ENCODE assay signal across 20 cellular contexts in genomic region chr2:67878743-67879142, GRCh38.
DNase-seq lines count a peak whose midpoint lies in the region; ATAC-seq lines count a peak whose summit lies in the region.
"Had no signal": no experiment of that assay in that cellular context is flagged by ENCODE, and none has a peak within 500 bp of the region (broad histone marks: within the 10 kb centered on the region; RNA-seq: fewer than 3 reads in every experiment).

No MANE protein-coding gene starts in this region.

- 73% methylated on average over 1 of the region's 1 CpG for WGBS in right cardiac atrium
- WGBS in aorta, 2 donors, result 9 to 11% methylated on average over 1 of the region's 1 CpG

- DNase-seq in Right ventricle myocardium inferior (ENCODE audit: missing footprints) (no peak), right cardiac atrium (no peak), M059J (ENCODE audit: low read depth) (peak; percentile 81), medulla oblongata (ENCODE audit: extremely low spot score) (peak; percentile 27), aorta (no peak), NCI-H2081 (lab: John Stamatoyannopoulos, UW) (no peak), iPS-NIHi7 (ENCODE audit: extremely low spot score) (no peak)
- DNase-seq: CD4-positive, alpha-beta T cell; GDM1; GM23248; H7; NCI-H1105 treated with DMSO at 0.1 percent for 48 hours; NCI-H146; NCI-H2029; NCI-H446 treated with DMSO at 0.1 percent for 48 hours; NCI-H526; PC-9; SHP77 had no signal

- peak; percentile 72 for ATAC-seq in Right ventricle myocardium inferior
- no peak for ATAC-seq in right cardiac atrium
- peak; percentile 28 for ATAC-seq in aorta (ENCODE audit: low FRiP score)
- ATAC-seq: GM12878 had no signal

- H3K9me3 ChIP-seq in right cardiac atrium (ENCODE audit: control insufficient read depth, low read length), result no peaks in the 10 kb centered on the region
- no peaks in the 10 kb centered on the region for H3K9me3 ChIP-seq in aorta (ENCODE audit: control insufficient read depth, low read length)
- H3K9me3 ChIP-seq: BLaER1 had no signal

- H3K27me3 ChIP-seq in right cardiac atrium (ENCODE audit: control insufficient read depth, insufficient read depth) (no peaks in the 10 kb centered on the region), aorta (ENCODE audit: control insufficient read depth in 1 of 2, insufficient read depth in 2 of 2, low read length in 1 of 2) (no peaks in the 10 kb centered on the region)
- H3K27me3 ChIP-seq: BLaER1 had no signal

- intact Hi-C loops in Right ventricle myocardium inferior (cut with DNase I) (no loop called here), right cardiac atrium (cut with DNase I) (no loop called here), aorta (cut with DNase I) (no loop called here)

- H3K4me3 ChIP-seq in right cardiac atrium (ENCODE audit: low read length), result no peak overlapping the region
- no peak overlapping the region for H3K4me3 ChIP-seq in aorta (ENCODE audit: low read length in 2 of 2)
- H3K4me3 ChIP-seq: BLaER1, GM12878, GM23248, PC-9 had no signal

- no peaks in the 10 kb centered on the region for H3K4me1 ChIP-seq in right cardiac atrium (ENCODE audit: control insufficient read depth, insufficient read depth, low read length)
- H3K4me1 ChIP-seq in aorta (ENCODE audit: control insufficient read depth in 1 of 2, insufficient read depth in 2 of 2, low read length in 2 of 2), result peaks cover 0 to 5% of the 10 kb centered on the region in 2 donors
- H3K4me1 ChIP-seq: BLaER1 had no signal

- H3K27ac ChIP-seq in right cardiac atrium (ENCODE audit: low read length) (no peak overlapping the region), aorta (ENCODE audit: low read depth in 1 of 2, low read length in 2 of 2) (peak overlapping the region; percentile 9 to 90)
- H3K27ac ChIP-seq: BLaER1, GM23248, PC-9 had no signal

- H3K36me3 ChIP-seq in aorta (ENCODE audit: control insufficient read depth in 1 of 2, insufficient read depth in 2 of 2, low read length in 1 of 2), result no peaks in the 10 kb centered on the region
- H3K36me3 ChIP-seq: BLaER1 had no signal

Comparison
In these comparisons a context has a peak if more than half of its experiments do, and no peak if none do; other contexts are left out.
1. ATAC-seq: peak in Right ventricle myocardium inferior (single experiment) and aorta (single experiment); none in right cardiac atrium (0 of 2).
2. DNase-seq: peak in M059J (single experiment) and medulla oblongata (single experiment); none in Right ventricle myocardium inferior (single experiment), right cardiac atrium (0 of 3), aorta (0 of 2), NCI-H2081 (0 of 2) and iPS-NIHi7 (single experiment).